In the genomic region with DNA sequence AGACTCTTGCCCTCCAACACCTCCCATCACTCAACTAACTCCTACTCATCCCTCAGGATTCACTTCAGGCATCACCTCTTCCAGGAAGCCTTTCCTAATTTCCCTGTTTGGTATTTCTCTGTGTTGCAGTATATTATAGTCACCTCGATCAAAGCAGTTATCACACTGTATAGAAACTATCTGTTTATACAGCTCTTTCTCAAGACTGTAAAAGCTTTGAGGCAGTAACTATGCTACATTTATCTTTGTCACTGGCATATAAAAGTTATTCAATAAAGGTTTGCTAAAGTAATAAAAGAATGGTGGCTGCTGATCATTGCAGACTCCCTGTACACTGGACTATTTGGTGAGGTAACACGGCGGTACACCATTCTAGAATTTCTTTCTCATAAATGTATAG, we compare ENCODE assay signal across 9 cellular contexts.
"Had no signal": no experiment of that assay in that cellular context is flagged by ENCODE, and none has a peak within 500 bp of the region (broad histone marks: within the 10 kb centered on the region; RNA-seq: fewer than 3 reads in every experiment).

No MANE protein-coding gene starts in this region.

- H3K36me3 ChIP-seq: HAP-1 had no signal

- ATAC-seq: GM23338, HCT116 had no signal

- H3K4me3 ChIP-seq: GM23248, GM23338, HAP-1 had no signal

- H3K4me1 ChIP-seq: HAP-1 had no signal

- H3K9me3 ChIP-seq: HAP-1 had no signal

- DNase-seq: GM23248, GOT3, H7, H9, HCEC 1CT, HFFc6 had no signal
